Comparison of ENCODE assay signal across 1 cellular context in the genomic region with DNA sequence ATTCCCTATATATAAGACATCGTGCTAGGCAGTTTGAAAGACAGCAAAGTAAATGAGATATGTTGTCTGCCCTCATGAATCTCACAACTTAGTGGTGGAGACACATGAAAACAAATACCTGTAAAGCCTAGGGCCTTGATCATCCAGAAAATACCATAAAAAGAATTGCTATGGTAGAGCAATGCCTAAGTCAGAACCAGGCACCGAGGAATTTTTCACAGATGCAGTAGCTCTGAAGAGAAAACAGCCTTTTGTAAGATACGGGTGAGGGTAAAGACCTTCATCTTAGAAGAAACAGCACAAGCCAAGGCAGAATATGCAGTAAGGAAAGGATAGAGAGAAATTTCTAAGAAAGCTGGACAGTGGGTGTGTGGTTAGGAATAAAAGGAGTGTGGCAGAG.
TF ChIP-seq lines count a peak whose summit lies in the region.

No MANE protein-coding gene starts in this region.

TF ChIP-seq in A549, 52 proteins besides CTCF, POLR2A, EP300 and RAD21 (continued from another document):
- TF ChIP-seq, protein P1, sequence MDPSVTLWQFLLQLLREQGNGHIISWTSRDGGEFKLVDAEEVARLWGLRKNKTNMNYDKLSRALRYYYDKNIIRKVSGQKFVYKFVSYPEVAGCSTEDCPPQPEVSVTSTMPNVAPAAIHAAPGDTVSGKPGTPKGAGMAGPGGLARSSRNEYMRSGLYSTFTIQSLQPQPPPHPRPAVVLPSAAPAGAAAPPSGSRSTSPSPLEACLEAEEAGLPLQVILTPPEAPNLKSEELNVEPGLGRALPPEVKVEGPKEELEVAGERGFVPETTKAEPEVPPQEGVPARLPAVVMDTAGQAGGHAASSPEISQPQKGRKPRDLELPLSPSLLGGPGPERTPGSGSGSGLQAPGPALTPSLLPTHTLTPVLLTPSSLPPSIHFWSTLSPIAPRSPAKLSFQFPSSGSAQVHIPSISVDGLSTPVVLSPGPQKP (IDR thresholded peaks at IDR 0.05; ENCODE audit: low read depth, low read length) = no peak
- no peak for TF ChIP-seq EHMT2 (IDR thresholded peaks at IDR 0.05; ENCODE audit: low read depth)
